25 cellular contexts compared by ENCODE assay signal in genomic region chr12:72729451-72730010, GRCh38.
DNase-seq lines count a peak whose midpoint lies in the region.
"Had no signal": no experiment of that assay in that cellular context is flagged by ENCODE, and none has a peak within 500 bp of the region (broad histone marks: within the 10 kb centered on the region; RNA-seq: fewer than 3 reads in every experiment).

No MANE protein-coding gene starts in this region.

- H3K9me3 ChIP-seq in HAP-1: no peaks in the 10 kb centered on the region
- H3K9me3 ChIP-seq: A549; BE2C; BLaER1; BLaER1 treated with 17β-estradiol and CSF1 and Interleukin-3, amounts not matched to agents 10 nM and 100 nM; Caco-2 had no signal

- no peaks in the 10 kb centered on the region for H3K36me3 ChIP-seq in HAP-1 (replicated peaks)
- H3K36me3 ChIP-seq: BE2C; BLaER1; BLaER1 treated with 17β-estradiol and CSF1 and Interleukin-3, amounts not matched to agents 10 nM and 100 nM had no signal

- H3K4me1 ChIP-seq in HAP-1: peaks cover 43% of the 10 kb centered on the region
- H3K4me1 ChIP-seq: A549; BE2C; BLaER1; BLaER1 treated with 17β-estradiol and CSF1 and Interleukin-3, amounts not matched to agents 10 nM and 100 nM; Caco-2 had no signal

- H3K27me3 ChIP-seq in HAP-1 (ENCODE audit: low read depth): no peaks in the 10 kb centered on the region
- H3K27me3 ChIP-seq: BE2C; BLaER1; BLaER1 treated with 17β-estradiol and CSF1 and Interleukin-3, amounts not matched to agents 10 nM and 100 nM had no signal

- no peak overlapping the region for H3K4me3 ChIP-seq in HAP-1
- H3K4me3 ChIP-seq: A549; BLaER1; BLaER1 treated with 17β-estradiol and CSF1 and Interleukin-3, amounts not matched to agents 10 nM and 100 nM had no signal

- DNase-seq in HAP-1 (ENCODE audit: low spot score in 2 of 2): peak; percentile 49 to 99
- no peak for DNase-seq in stimulated activated CD4-positive, alpha-beta T cell treated with anti-CD3 and anti-CD28 coated beads, Interleukin-2, amount 100 ng/mL, for 24 hours
- DNase-seq: 8988T; ACHN; AML-193; BE2C; C1 segment of cervical spinal cord; Caco-2; Calu3; CD4-positive, alpha-beta memory T cell; CD4-positive, alpha-beta T cell; CD4-positive, CD25-positive, alpha-beta regulatory T cell; CD8-positive, alpha-beta memory T cell; CD8-positive, alpha-beta T cell; COR-L47; DMS 273 treated with DMSO at 0.1 percent for 48 hours; DMS153; DMS53; DMS79; DMS79 treated with DMSO at 0.1 percent for 48 hours; DND-41; EL had no signal

- in situ Hi-C loops in HAP-1 (cut with MboI; ENCODE audit: low sequenced_read_pairs): no loop called here

Comparison
In these comparisons a context has a peak if more than half of its experiments do, and no peak if none do; other contexts are left out.
1. DNase-seq: peak in HAP-1 (2 of 2); none in stimulated activated CD4-positive, alpha-beta T cell treated with anti-CD3 and anti-CD28 coated beads, Interleukin-2, amount 100 ng/mL, for 24 hours (0 of 2).